ENCODE assay signal across 8 cellular contexts in the genomic region with DNA sequence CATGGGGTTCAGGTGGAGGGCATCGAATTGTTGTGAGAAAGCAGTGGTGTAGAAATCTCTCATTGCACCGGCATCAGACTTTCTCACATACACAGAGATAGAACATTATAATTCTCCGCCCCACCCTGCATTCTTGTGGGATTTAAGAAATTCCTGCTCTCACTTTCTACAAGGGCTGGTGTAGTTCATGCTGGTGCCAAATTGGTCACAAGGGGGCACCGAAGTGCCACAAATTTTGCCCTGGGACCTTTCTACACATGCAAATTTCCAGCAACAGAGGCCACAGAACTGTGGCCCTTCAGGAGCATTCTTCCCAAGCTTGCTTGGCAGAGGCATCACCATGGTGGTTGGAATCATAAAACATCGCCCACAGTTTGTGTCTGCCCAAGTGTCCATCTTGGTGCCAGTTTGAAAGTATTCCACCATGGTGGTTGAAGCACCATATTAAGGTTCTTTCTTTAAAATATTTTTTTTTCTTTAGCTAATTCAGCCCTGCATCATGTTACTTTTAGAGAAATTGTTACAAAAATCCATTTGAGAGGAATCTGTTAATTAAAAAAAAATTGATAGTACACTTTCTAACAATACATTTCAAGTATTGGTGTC.
A peak's percentile ranks its signal among the peaks of the same experiment; 100 is the strongest.
DNase-seq lines count a peak whose midpoint lies in the region; ATAC-seq and TF ChIP-seq lines count a peak whose summit lies in the region.

No MANE protein-coding gene starts in this region.

- peak; percentile 69 for DNase-seq in EL
- peak; percentile 48 for DNase-seq in NCI-H774 (lab: John Stamatoyannopoulos, UW)
- peak; percentile 48 to 63 (median 54) for DNase-seq in body of pancreas
- DNase-seq in kidney tubule cell (ENCODE audit: low spot score): peak; percentile 74
- DNase-seq in thoracic aorta (ENCODE audit: low spot score): no peak
- no peak for DNase-seq in activated gamma-delta T cell (lab: John Stamatoyannopoulos, UW)

- ATAC-seq in GM19351 (IDR thresholded peaks at IDR 0.05; ENCODE audit: unreplicated experiment): peak; percentile 86
- ATAC-seq in HG03457 (IDR thresholded peaks at IDR 0.05; ENCODE audit: unreplicated experiment): peak; percentile 59
- peak; percentile 82 for ATAC-seq in body of pancreas
- ATAC-seq in thoracic aorta (ENCODE audit: insufficient number of reproducible peaks, low FRiP score, low read depth): no peak

- TF ChIP-seq CTCF in body of pancreas (IDR thresholded peaks at IDR 0.05) (peak; percentile 35 to 70 (median 59)), thoracic aorta (IDR thresholded peaks at IDR 0.05) (peak; percentile 18)

- H3K9me3 ChIP-seq in body of pancreas (no peaks in the 10 kb centered on the region), thoracic aorta (no peaks in the 10 kb centered on the region)

- H3K4me1 ChIP-seq in body of pancreas: no peaks in the 10 kb centered on the region
- H3K4me1 ChIP-seq in thoracic aorta (ENCODE audit: control insufficient read depth in 1 of 2, low read depth in 2 of 2): no peaks in the 10 kb centered on the region

- H3K27ac ChIP-seq in body of pancreas (no peak overlapping the region), thoracic aorta (no peak overlapping the region)

- TF ChIP-seq POLR2A in body of pancreas (IDR thresholded peaks at IDR 0.05): no peak

- H3K36me3 ChIP-seq in body of pancreas (replicated peaks in 1 of 2; ENCODE audit: insufficient read depth in 1 of 2, low read depth in 2 of 2) (no peaks in the 10 kb centered on the region), thoracic aorta (no peaks in the 10 kb centered on the region)

- H3K27me3 ChIP-seq in body of pancreas (no peaks in the 10 kb centered on the region), thoracic aorta (replicated peaks; ENCODE audit: insufficient read depth) (no peaks in the 10 kb centered on the region)

- intact Hi-C loops in body of pancreas (cut with DNase I): no loop called here

- WGBS in body of pancreas, 2 donors: 21 to 30% methylated on average over 5 of the region's 5 CpGs

- H3K4me3 ChIP-seq in body of pancreas (no peak overlapping the region), thoracic aorta (no peak overlapping the region)

Comparison
In these comparisons a context has a peak if more than half of its experiments do, and no peak if none do; other contexts are left out.
1. DNase-seq: peak in EL (single experiment), NCI-H774 (single experiment), body of pancreas (4 of 4) and kidney tubule cell (single experiment); none in thoracic aorta (single experiment) and activated gamma-delta T cell (single experiment).